Comparison of ENCODE assay signal across 1 cellular context in the genomic region with DNA sequence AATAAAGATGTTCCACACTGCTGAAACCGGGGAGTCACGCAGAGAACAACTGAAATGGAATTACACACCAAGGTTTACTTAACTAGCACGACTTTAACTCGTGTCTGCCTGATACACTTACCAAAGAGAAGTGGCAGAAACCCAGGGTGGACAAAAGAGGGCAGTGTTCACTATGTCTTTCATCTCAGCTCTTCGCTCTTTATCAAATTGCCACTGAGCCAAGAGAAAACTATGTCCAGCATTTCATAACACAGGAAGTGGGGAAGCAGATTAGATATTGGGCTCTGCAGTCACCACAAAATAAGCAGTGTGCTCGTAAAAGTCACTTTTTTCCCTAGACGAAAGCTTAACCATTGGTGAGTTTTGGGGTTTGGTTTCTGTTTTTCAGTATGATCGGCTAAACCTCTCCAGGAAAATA.
TF ChIP-seq lines count a peak whose summit lies in the region.

No MANE protein-coding gene starts in this region.

TF ChIP-seq in SK-N-SH, 30 proteins besides CTCF, POLR2A, EP300 and RAD21 (continued from another document):
- TF ChIP-seq, protein P1, sequence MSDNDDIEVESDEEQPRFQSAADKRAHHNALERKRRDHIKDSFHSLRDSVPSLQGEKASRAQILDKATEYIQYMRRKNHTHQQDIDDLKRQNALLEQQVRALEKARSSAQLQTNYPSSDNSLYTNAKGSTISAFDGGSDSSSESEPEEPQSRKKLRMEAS (IDR thresholded peaks at IDR 0.05; ENCODE audit: low read depth): peak; percentile 61; the same call in 1 of the 2 replicates
- TF ChIP-seq RCOR1 (IDR thresholded peaks at IDR 0.05; ENCODE audit: low read length) (peak; percentile 83), SMC3 (IDR thresholded peaks at IDR 0.05; ENCODE audit: low read depth, low read length) (peak; percentile 89)
